ENCODE assay signal across 1 cellular context in the genomic region with DNA sequence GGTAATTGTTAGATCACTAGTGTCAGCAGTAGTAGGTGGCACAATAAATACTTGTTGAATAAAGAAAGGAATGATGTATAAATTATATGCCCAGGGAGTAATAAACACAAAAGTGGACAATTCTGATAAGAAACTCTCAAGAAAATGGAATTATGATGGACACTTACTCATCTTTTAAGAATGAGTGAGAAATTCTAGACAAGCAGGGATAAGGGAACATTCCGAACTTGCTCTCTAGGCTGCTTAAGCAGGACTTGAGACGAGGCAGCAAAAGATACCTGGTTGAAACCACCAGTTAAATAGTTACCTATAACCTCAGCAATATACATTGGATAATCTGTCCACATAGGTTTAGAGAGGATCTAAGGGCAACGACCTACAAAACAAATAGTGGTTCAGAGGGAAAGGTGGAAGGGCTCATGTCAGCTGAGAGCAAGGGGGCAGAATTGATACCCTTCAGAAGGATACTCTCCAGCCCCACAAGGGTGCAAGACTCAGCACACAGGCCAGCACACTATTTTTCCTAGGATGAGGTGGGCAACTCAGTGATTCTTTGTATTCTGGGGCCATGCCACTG.
TF ChIP-seq lines count a peak whose summit lies in the region.

No MANE protein-coding gene starts in this region.

TF ChIP-seq in HepG2, 621 proteins besides CTCF, POLR2A, EP300 and RAD21 (continued from another document):
- TF ChIP-seq, protein P1, sequence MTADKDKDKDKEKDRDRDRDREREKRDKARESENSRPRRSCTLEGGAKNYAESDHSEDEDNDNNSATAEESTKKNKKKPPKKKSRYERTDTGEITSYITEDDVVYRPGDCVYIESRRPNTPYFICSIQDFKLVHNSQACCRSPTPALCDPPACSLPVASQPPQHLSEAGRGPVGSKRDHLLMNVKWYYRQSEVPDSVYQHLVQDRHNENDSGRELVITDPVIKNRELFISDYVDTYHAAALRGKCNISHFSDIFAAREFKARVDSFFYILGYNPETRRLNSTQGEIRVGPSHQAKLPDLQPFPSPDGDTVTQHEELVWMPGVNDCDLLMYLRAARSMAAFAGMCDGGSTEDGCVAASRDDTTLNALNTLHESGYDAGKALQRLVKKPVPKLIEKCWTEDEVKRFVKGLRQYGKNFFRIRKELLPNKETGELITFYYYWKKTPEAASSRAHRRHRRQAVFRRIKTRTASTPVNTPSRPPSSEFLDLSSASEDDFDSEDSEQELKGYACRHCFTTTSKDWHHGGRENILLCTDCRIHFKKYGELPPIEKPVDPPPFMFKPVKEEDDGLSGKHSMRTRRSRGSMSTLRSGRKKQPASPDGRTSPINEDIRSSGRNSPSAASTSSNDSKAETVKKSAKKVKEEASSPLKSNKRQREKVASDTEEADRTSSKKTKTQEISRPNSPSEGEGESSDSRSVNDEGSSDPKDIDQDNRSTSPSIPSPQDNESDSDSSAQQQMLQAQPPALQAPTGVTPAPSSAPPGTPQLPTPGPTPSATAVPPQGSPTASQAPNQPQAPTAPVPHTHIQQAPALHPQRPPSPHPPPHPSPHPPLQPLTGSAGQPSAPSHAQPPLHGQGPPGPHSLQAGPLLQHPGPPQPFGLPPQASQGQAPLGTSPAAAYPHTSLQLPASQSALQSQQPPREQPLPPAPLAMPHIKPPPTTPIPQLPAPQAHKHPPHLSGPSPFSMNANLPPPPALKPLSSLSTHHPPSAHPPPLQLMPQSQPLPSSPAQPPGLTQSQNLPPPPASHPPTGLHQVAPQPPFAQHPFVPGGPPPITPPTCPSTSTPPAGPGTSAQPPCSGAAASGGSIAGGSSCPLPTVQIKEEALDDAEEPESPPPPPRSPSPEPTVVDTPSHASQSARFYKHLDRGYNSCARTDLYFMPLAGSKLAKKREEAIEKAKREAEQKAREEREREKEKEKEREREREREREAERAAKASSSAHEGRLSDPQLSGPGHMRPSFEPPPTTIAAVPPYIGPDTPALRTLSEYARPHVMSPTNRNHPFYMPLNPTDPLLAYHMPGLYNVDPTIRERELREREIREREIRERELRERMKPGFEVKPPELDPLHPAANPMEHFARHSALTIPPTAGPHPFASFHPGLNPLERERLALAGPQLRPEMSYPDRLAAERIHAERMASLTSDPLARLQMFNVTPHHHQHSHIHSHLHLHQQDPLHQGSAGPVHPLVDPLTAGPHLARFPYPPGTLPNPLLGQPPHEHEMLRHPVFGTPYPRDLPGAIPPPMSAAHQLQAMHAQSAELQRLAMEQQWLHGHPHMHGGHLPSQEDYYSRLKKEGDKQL (CRISPR knock-in tag; IDR thresholded peaks at IDR 0.05; ENCODE audit: low read depth), result peak; percentile 66; the same call in 1 of the 2 replicates
